Comparison of ENCODE assay signal across 1 cellular context in the genomic region with DNA sequence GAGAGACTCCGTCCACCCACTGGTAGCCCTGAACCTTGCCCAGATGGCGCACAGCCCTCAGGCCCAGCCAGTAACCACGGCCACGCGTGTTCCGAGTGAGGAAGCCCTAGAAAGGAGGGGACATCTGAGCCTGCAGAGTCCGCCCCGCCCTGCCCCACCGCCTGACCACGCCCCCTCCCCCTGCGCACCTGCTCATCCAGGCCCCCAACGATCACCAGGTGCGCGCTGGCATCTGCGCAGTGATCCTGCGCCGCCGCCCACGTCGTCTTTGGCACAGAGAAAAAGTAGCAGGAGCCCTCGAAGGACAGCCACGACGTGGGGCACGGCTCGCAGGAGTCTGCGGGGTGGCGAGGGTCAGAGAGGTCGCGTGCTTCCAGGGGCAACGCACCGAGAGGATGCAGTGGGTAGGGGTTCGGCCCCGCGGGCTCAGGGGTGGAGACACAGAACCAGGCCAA.
A peak's percentile ranks its signal among the peaks of the same experiment; 100 is the strongest.
TF ChIP-seq lines count a peak whose summit lies in the region.

No MANE protein-coding gene starts in this region.

TF ChIP-seq in H1, 55 proteins besides CTCF, POLR2A, EP300 and RAD21:
- TF ChIP-seq CEBPB (IDR thresholded peaks at IDR 0.05; ENCODE audit: low read depth, low read length) (no peak), SIN3A (conservative IDR thresholded peaks at IDR 0.05 in 1 of 2, IDR thresholded peaks at IDR 0.05 in 1 of 2; ENCODE audit: low read depth in 1 of 2, low read length in 2 of 2) (no peak), CREB1 (IDR thresholded peaks at IDR 0.05) (peak; percentile 63), NRF1 (IDR thresholded peaks at IDR 0.05; ENCODE audit: low read depth, low read length) (peak; percentile 45), KDM4A (IDR thresholded peaks at IDR 0.05; ENCODE audit: low read depth, low read length, severe bottlenecking) (peak; percentile 62), EGR1 (IDR thresholded peaks at IDR 0.05; ENCODE audit: borderline replicate concordance, low read depth, low read length) (0 out of 2 replicates have a peak, but pooled peaks have one; percentile 24), BCL11A (IDR thresholded peaks at IDR 0.05; ENCODE audit: low read depth in 2 of 2, low read length in 2 of 2) (no peak)
- TF ChIP-seq, protein P1, sequence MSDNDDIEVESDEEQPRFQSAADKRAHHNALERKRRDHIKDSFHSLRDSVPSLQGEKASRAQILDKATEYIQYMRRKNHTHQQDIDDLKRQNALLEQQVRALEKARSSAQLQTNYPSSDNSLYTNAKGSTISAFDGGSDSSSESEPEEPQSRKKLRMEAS (IDR thresholded peaks at IDR 0.05) = peak; percentile 47; the same call in 1 of the 2 replicates
- TF ChIP-seq, protein P2, sequence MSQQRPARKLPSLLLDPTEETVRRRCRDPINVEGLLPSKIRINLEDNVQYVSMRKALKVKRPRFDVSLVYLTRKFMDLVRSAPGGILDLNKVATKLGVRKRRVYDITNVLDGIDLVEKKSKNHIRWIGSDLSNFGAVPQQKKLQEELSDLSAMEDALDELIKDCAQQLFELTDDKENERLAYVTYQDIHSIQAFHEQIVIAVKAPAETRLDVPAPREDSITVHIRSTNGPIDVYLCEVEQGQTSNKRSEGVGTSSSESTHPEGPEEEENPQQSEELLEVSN (IDR thresholded peaks at IDR 0.05) = 0 out of 2 replicates have a peak, but pooled peaks have one; percentile 35
